In the genomic region with DNA sequence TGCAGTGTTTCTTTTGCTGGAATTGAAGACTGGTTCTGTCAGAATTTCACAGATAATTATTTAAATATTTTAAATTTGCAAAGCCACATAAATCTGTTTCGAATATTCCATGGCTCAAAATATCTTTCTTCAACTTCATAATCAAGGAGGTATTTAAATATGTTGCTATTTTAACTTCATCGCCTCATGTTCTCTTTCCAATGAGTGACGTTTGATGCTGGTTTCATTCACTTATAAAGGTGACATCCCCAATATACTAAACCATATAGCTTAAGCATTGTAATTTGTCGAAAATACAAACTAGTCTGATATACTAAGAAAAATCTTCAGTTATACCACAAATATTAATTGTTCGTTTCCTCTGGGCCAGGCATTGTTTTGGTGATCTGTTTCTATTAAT, we compare ENCODE assay signal across 14 cellular contexts. TPM values are rescaled to one million over a fixed set of nuclear protein-coding genes. Genes with fewer than 3 reads are reported as not detected.
DNase-seq lines count a peak whose midpoint lies in the region; ATAC-seq and TF ChIP-seq lines count a peak whose summit lies in the region.
"Had no signal": no experiment of that assay in that cellular context is flagged by ENCODE, and none has a peak within 500 bp of the region (broad histone marks: within the 10 kb centered on the region; RNA-seq: fewer than 3 reads in every experiment).

No MANE protein-coding gene starts in this region.

- peak; percentile 32 for ATAC-seq in Right ventricle myocardium superior (ENCODE audit: poor library complexity)
- no peak for ATAC-seq in right cardiac atrium
- peak; percentile 53 for ATAC-seq in left ventricle myocardium superior
- no peak for ATAC-seq in aorta (ENCODE audit: low FRiP score)

- H3K4me3 ChIP-seq in right cardiac atrium (ENCODE audit: low read length) (no peak overlapping the region), SU-DHL-6 (ENCODE audit: insufficient read depth, low read length, poor library complexity, severe bottlenecking) (no peak overlapping the region), tibial artery (no peak overlapping the region), aorta (ENCODE audit: low read length in 2 of 2) (no peak overlapping the region), prostate gland (no peak overlapping the region)
- H3K4me3 ChIP-seq: lung, PC-9 had no signal

- H3K9me2 ChIP-seq in SU-DHL-6 (replicated peaks; ENCODE audit: insufficient read depth, low read length), result no peaks in the 10 kb centered on the region

- H3K4me1 ChIP-seq in right cardiac atrium (ENCODE audit: control insufficient read depth, insufficient read depth, low read length) (peaks cover 11% of the 10 kb centered on the region), tibial artery (peaks cover 0 to 98% (median 39%) of the 10 kb centered on the region in 4 donors), aorta (ENCODE audit: control insufficient read depth in 1 of 2, insufficient read depth in 2 of 2, low read length in 2 of 2) (peaks cover 8 to 18% of the 10 kb centered on the region in 2 donors), prostate gland (replicated peaks) (no peaks in the 10 kb centered on the region)

- no peaks in the 10 kb centered on the region for H3K27me3 ChIP-seq in right cardiac atrium (ENCODE audit: control insufficient read depth, insufficient read depth)
- H3K27me3 ChIP-seq in SU-DHL-6 (ENCODE audit: low read length), result no peaks in the 10 kb centered on the region
- no peaks in the 10 kb centered on the region for H3K27me3 ChIP-seq in tibial artery
- H3K27me3 ChIP-seq in aorta (ENCODE audit: control insufficient read depth in 1 of 2, insufficient read depth in 2 of 2, low read length in 1 of 2), result no peaks in the 10 kb centered on the region
- no peaks in the 10 kb centered on the region for H3K27me3 ChIP-seq in prostate gland (replicated peaks; ENCODE audit: insufficient read depth)

- 63% methylated on average over 5 of the region's 5 CpGs for WGBS in right cardiac atrium
- 47 to 54% methylated on average over 5 of the region's 5 CpGs for WGBS in aorta, 2 donors
- WGBS in prostate gland, result 88% methylated on average over 5 of the region's 5 CpGs

- peaks cover 73% of the 10 kb centered on the region for H4K20me1 ChIP-seq in SU-DHL-6 (ENCODE audit: low read depth, low read length)

- H3K27ac ChIP-seq in right cardiac atrium (ENCODE audit: low read length) (no peak overlapping the region), SU-DHL-6 (ENCODE audit: low read depth, low read length) (peak overlapping the region; percentile 36), tibial artery (peak overlapping the region; percentile 19 to 87), aorta (ENCODE audit: low read depth in 1 of 2, low read length in 2 of 2) (no peak overlapping the region), prostate gland (no peak overlapping the region)
- H3K27ac ChIP-seq: PC-9 had no signal

- peaks cover 98% of the 10 kb centered on the region for H3K79me2 ChIP-seq in SU-DHL-6 (ENCODE audit: insufficient read depth, low read length)

- H2AFZ ChIP-seq in SU-DHL-6 (ENCODE audit: low read depth, low read length, severe bottlenecking), result no peak overlapping the region
- H2AFZ ChIP-seq: PC-9 had no signal

- no peak for TF ChIP-seq POLR2A in prostate gland (IDR thresholded peaks at IDR 0.05)

- H3K9ac ChIP-seq in SU-DHL-6 (ENCODE audit: low read length), result no peak overlapping the region

- TF ChIP-seq CTCF in SU-DHL-6 (IDR thresholded peaks at IDR 0.05; ENCODE audit: insufficient read depth, low read length, poor library complexity, severe bottlenecking), result no peak
- no peak for TF ChIP-seq CTCF in tibial artery (IDR thresholded peaks at IDR 0.05)
- no peak for TF ChIP-seq CTCF in prostate gland (IDR thresholded peaks at IDR 0.05)

- 0 out of 2 replicates have a peak, but pooled peaks cover 6% of the 10 kb centered on the region for H3K36me3 ChIP-seq in SU-DHL-6 (ENCODE audit: low read length)
- no peaks in the 10 kb centered on the region for H3K36me3 ChIP-seq in tibial artery
- no peaks in the 10 kb centered on the region for H3K36me3 ChIP-seq in aorta (ENCODE audit: control insufficient read depth in 1 of 2, insufficient read depth in 2 of 2, low read length in 1 of 2)
- H3K36me3 ChIP-seq in prostate gland, result no peaks in the 10 kb centered on the region

- no peaks in the 10 kb centered on the region for H3K9me3 ChIP-seq in right cardiac atrium (ENCODE audit: control insufficient read depth, low read length)
- H3K9me3 ChIP-seq in SU-DHL-6 (ENCODE audit: insufficient read depth, low read length), result no peaks in the 10 kb centered on the region
- H3K9me3 ChIP-seq in tibial artery, result no peaks in the 10 kb centered on the region
- no peaks in the 10 kb centered on the region for H3K9me3 ChIP-seq in aorta (ENCODE audit: control insufficient read depth, low read length)
- no peaks in the 10 kb centered on the region for H3K9me3 ChIP-seq in prostate gland

- DNase-seq in Right ventricle myocardium superior (no peak), right cardiac atrium (no peak), left ventricle myocardium superior (no peak), tibial artery (no peak), aorta (no peak), NCI-H446 (lab: John Stamatoyannopoulos, UW) (no peak), prostate gland (ENCODE audit: low spot score) (no peak)
- DNase-seq: DMS 273 treated with DMSO at 0.1 percent for 48 hours; NCI-H1694 treated with DMSO at 0.1 percent for 48 hours; NCI-H524; PC-9; stimulated activated CD4-positive, alpha-beta T cell treated with anti-CD3 and anti-CD28 coated beads, Interleukin-2, amount 100 ng/mL, for 24 hours had no signal

- peaks cover 40% of the 10 kb centered on the region for H3F3A ChIP-seq in SU-DHL-6 (ENCODE audit: insufficient read depth)

- H3K4me2 ChIP-seq in SU-DHL-6 (ENCODE audit: low read depth, low read length, poor library complexity, severe bottlenecking), result peak overlapping the region; percentile 57
- H3K4me2 ChIP-seq: PC-9 had no signal

- intact Hi-C loops in Right ventricle myocardium superior (cut with DNase I) (no loop called here), right cardiac atrium (cut with DNase I) (no loop called here), left ventricle myocardium superior (cut with micrococcal nuclease) (no loop called here), tibial artery (cut with DNase I; ENCODE audit: low total_unique reads) (no loop called here), aorta (cut with DNase I) (no loop called here), prostate gland (cut with DNase I) (no loop called here)

RNA-seq across cellular contexts. Expression of a gene that starts 22.5 kb away (rescaled TPM):
- total RNA-seq in Right ventricle myocardium superior, result 182 TPM
- total RNA-seq in right cardiac atrium, result 100 to 1,000 TPM; 142 to 160 (median 154) TPM
- 52.7 TPM for polyA plus RNA-seq in right cardiac atrium
- total RNA-seq in left ventricle myocardium superior, result 172 TPM
- 100 to 1,000 TPM; 485 to 689 TPM for total RNA-seq in aorta
- 100 to 1,000 TPM; 141 to 182 TPM for polyA plus RNA-seq in aorta
- total RNA-seq in prostate gland, result 100 to 1,000 TPM; 131 to 226 TPM

Comparison
In these comparisons a context has a peak if more than half of its experiments do, and no peak if none do; other contexts are left out.
1. ATAC-seq: peak in Right ventricle myocardium superior (single experiment) and left ventricle myocardium superior (single experiment); none in right cardiac atrium (0 of 2) and aorta (single experiment).
2. H3K27ac ChIP-seq: peak in SU-DHL-6 (single experiment) and tibial artery (2 of 2); none in right cardiac atrium (single experiment), aorta (0 of 2) and prostate gland (0 of 2).